8 cellular contexts compared by ENCODE assay signal in genomic region chr19:32694851-32695250, GRCh38. TPM values are rescaled to one million over a fixed set of nuclear protein-coding genes. Genes with fewer than 3 reads are reported as not detected.
DNase-seq lines count a peak whose midpoint lies in the region; ATAC-seq and TF ChIP-seq lines count a peak whose summit lies in the region.
"Not testable (repeated sequence)": the region's sequence is repeated elsewhere in the genome, so short reads cannot be mapped to it uniquely, and the experiment has no call there.

No MANE protein-coding gene starts in this region.

- WGBS in endodermal cell (ENCODE audit: insufficient coverage in 1 of 2, insufficient read length in 1 of 2), 2 experiments: 91 to 100% methylated on average over 1 to 2 of the region's 2 CpGs
- 22 to 38% (median 35%) methylated on average over 2 of the region's 2 CpGs for WGBS in stomach, 5 donors

- not testable (repeated sequence) for BruUV-seq in PC-9 (replicated peaks; lab: Mats Ljungman, UMichigan)

- H3K4me3 ChIP-seq in BLaER1 treated with 17β-estradiol and CSF1 and Interleukin-3, amounts not matched to agents 10 nM and 100 nM: peak overlapping the region in 3 of 10 experiments; percentile 12 to 86 (median 71); a peak in 5 of 20 replicates
- H3K4me3 ChIP-seq in HFF-Myc (replicated peaks; ENCODE audit: low read depth, low read length): 0 out of 2 replicates have a peak overlapping the region, but pooled peaks have one; percentile 11
- H3K4me3 ChIP-seq in PC-9: peak overlapping the region; percentile 85; the same call in 1 of the 2 replicates
- not testable (repeated sequence) for H3K4me3 ChIP-seq in endodermal cell (ENCODE audit: low read length)
- peak overlapping the region in 3 of 4 donors; percentile 60 to 83 (median 64) for H3K4me3 ChIP-seq in stomach

- H3F3A ChIP-seq in PC-9 (ENCODE audit: insufficient read depth, low read depth): peaks cover 17% of the 10 kb centered on the region; the same call in 1 of the 2 replicates

- H3K36me3 ChIP-seq in BLaER1 treated with 17β-estradiol and CSF1 and Interleukin-3, amounts not matched to agents 10 nM and 100 nM: peaks cover 25 to 69% (median 67%) of the 10 kb centered on the region in 11 experiments
- H3K36me3 ChIP-seq in PC-9 (ENCODE audit: low read depth) (peaks cover 14% of the 10 kb centered on the region), stomach (peaks cover 11 to 29% (median 21%) of the 10 kb centered on the region in 4 donors)
- not testable (repeated sequence) for H3K36me3 ChIP-seq in endodermal cell (ENCODE audit: control insufficient read depth, insufficient read depth, low read length)

- TF ChIP-seq POLR2A in stomach (IDR thresholded peaks at IDR 0.05): not testable (repeated sequence)

- H3K79me2 ChIP-seq in PC-9 (ENCODE audit: low read depth): peaks cover 73% of the 10 kb centered on the region

- CTCF ChIA-PET in PC-9 (lab: Charles Lee): not testable (repeated sequence)

- H3K4me3 Mint-ChIP-seq in activated CD4-positive, alpha-beta T cell treated with anti-CD3 and anti-CD28 coated beads, Interleukin-2, amount 10 ng/mL, durations not matched to agents 24 days and 14 days: peak overlapping the region; percentile 94
- peak overlapping the region; percentile 99 for H3K4me3 Mint-ChIP-seq in activated naive CD8-positive, alpha-beta T cell
- peak overlapping the region; percentile 35 for H3K4me3 Mint-ChIP-seq in endodermal cell
- H3K4me3 Mint-ChIP-seq in natural killer cell treated with Interleukin-12 subunit alpha and Interleukin-12 subunit beta and Interleukin-15 and Interleukin-18, amount 100 ng/mL, for 72 hours: peak overlapping the region; percentile 89

- H3K9me3 Mint-ChIP-seq in activated CD4-positive, alpha-beta T cell treated with anti-CD3 and anti-CD28 coated beads, Interleukin-2, amount 10 ng/mL, durations not matched to agents 24 days and 14 days; activated naive CD8-positive, alpha-beta T cell (ENCODE audit: low read depth); natural killer cell treated with Interleukin-12 subunit alpha and Interleukin-12 subunit beta and Interleukin-15 and Interleukin-18, amount 100 ng/mL, for 72 hours: not testable (repeated sequence)
- peaks cover 23% of the 10 kb centered on the region for H3K9me3 Mint-ChIP-seq in endodermal cell

- DNase-seq in HFF-Myc (ENCODE audit: extremely low read depth, low read depth); PC-9; activated CD4-positive, alpha-beta T cell treated with anti-CD3 and anti-CD28 coated beads, Interleukin-2, amount 10 ng/mL, durations not matched to agents 24 days and 14 days; endodermal cell; natural killer cell treated with Interleukin-12 subunit alpha and Interleukin-12 subunit beta and Interleukin-15 and Interleukin-18, amount 100 ng/mL, for 72 hours (ENCODE audit: low spot score); stomach: not testable (repeated sequence)

- H3K27me3 ChIP-seq in BLaER1 treated with 17β-estradiol and CSF1 and Interleukin-3, amounts not matched to agents 10 nM and 100 nM; PC-9 (ENCODE audit: insufficient read depth, low read depth); endodermal cell (ENCODE audit: control insufficient read depth, insufficient read depth, low read length, poor library complexity, severe bottlenecking); stomach: not testable (repeated sequence)

- TF ChIP-seq CTCF in HFF-Myc (IDR thresholded peaks at IDR 0.05; ENCODE audit: low read depth, low read length, missing control alignments); PC-9 (conservative IDR thresholded peaks at IDR 0.05); endodermal cell (conservative IDR thresholded peaks at IDR 0.05); stomach (IDR thresholded peaks at IDR 0.05): not testable (repeated sequence)

- peaks cover 16 to 69% (median 67%) of the 10 kb centered on the region in 11 experiments for H3K9me3 ChIP-seq in BLaER1 treated with 17β-estradiol and CSF1 and Interleukin-3, amounts not matched to agents 10 nM and 100 nM (replicated peaks in 1 of 11)
- not testable (repeated sequence) for H3K9me3 ChIP-seq in PC-9 (ENCODE audit: insufficient read depth, low read depth); stomach
- H3K9me3 ChIP-seq in endodermal cell (ENCODE audit: control insufficient read depth, low read length): peaks cover 16% of the 10 kb centered on the region

- peak overlapping the region; percentile 88 to 98 (median 93); a peak in 17 of 22 replicates for H3K4me2 ChIP-seq in BLaER1 treated with 17β-estradiol and CSF1 and Interleukin-3, amounts not matched to agents 10 nM and 100 nM
- H3K4me2 ChIP-seq in PC-9: peak overlapping the region; percentile 88

- POLR2A ChIA-PET in PC-9 (lab: Charles Lee; ENCODE audit: unreplicated experiment): not testable (repeated sequence)

- H3K4me1 ChIP-seq in BLaER1 treated with 17β-estradiol and CSF1 and Interleukin-3, amounts not matched to agents 10 nM and 100 nM: peaks cover 40 to 76% (median 45%) of the 10 kb centered on the region in 10 experiments
- peaks cover 35% of the 10 kb centered on the region for H3K4me1 ChIP-seq in PC-9 (replicated peaks; ENCODE audit: insufficient read depth)
- H3K4me1 ChIP-seq in endodermal cell (ENCODE audit: control insufficient read depth, insufficient read depth, low read length): not testable (repeated sequence)
- peaks cover 52 to 84% (median 69%) of the 10 kb centered on the region in 4 donors for H3K4me1 ChIP-seq in stomach

- H3K9ac ChIP-seq in BLaER1 treated with 17β-estradiol and CSF1 and Interleukin-3, amounts not matched to agents 10 nM and 100 nM: peak overlapping the region in 1 of 11 experiments; percentile 49; a peak in 1 of 22 replicates
- H3K9ac ChIP-seq in endodermal cell (ENCODE audit: extremely low read depth, low read length, poor library complexity, severe bottlenecking): not testable (repeated sequence)

- intact Hi-C loops in PC-9 (cut with micrococcal nuclease; ENCODE audit: unreplicated experiment): loop anchor here (5.0 to 10.0 kb wide), 2 partner anchors 277 to 480 kb away; partner anchors contain the start of genes CEP89 and FAAP24
- intact Hi-C loops in activated CD4-positive, alpha-beta T cell treated with anti-CD3 and anti-CD28 coated beads, Interleukin-2, amount 10 ng/mL, durations not matched to agents 24 days and 14 days (cut with micrococcal nuclease): loop anchor here (5.0 kb wide), 1 partner anchor 277 kb away; the partner anchor contains the start of genes CEP89 and FAAP24
- intact Hi-C loops in stomach (cut with DNase I; ENCODE audit: low total_unique reads): not testable (repeated sequence)

- H4K20me1 ChIP-seq in BLaER1 treated with 17β-estradiol and CSF1 and Interleukin-3, amounts not matched to agents 10 nM and 100 nM: peaks cover 0 to 54% (median 26%) of the 10 kb centered on the region in 11 experiments; a peak in 14 of 22 replicates
- peaks cover 21% of the 10 kb centered on the region for H4K20me1 ChIP-seq in PC-9 (ENCODE audit: insufficient read depth)

- not testable (repeated sequence) for H2AFZ ChIP-seq in PC-9

- TF ChIP-seq EP300 in stomach (IDR thresholded peaks at IDR 0.05): not testable (repeated sequence)

- ATAC-seq in natural killer cell treated with Interleukin-12 subunit alpha and Interleukin-12 subunit beta and Interleukin-15 and Interleukin-18, amount 100 ng/mL, for 72 hours: not testable (repeated sequence)

- not testable (repeated sequence) for H3K27me3 Mint-ChIP-seq in activated CD4-positive, alpha-beta T cell treated with anti-CD3 and anti-CD28 coated beads, Interleukin-2, amount 10 ng/mL, durations not matched to agents 24 days and 14 days; activated naive CD8-positive, alpha-beta T cell; natural killer cell treated with Interleukin-12 subunit alpha and Interleukin-12 subunit beta and Interleukin-15 and Interleukin-18, amount 100 ng/mL, for 72 hours
- H3K27me3 Mint-ChIP-seq in endodermal cell (ENCODE audit: insufficient read depth): peaks cover 21% of the 10 kb centered on the region

- H3K4me1 Mint-ChIP-seq in activated CD4-positive, alpha-beta T cell treated with anti-CD3 and anti-CD28 coated beads, Interleukin-2, amount 10 ng/mL, durations not matched to agents 24 days and 14 days: peaks cover 45% of the 10 kb centered on the region
- H3K4me1 Mint-ChIP-seq in activated naive CD8-positive, alpha-beta T cell (ENCODE audit: low read depth): peaks cover 72% of the 10 kb centered on the region
- peaks cover 37% of the 10 kb centered on the region for H3K4me1 Mint-ChIP-seq in endodermal cell
- peaks cover 66 to 72% of the 10 kb centered on the region in 2 donors for H3K4me1 Mint-ChIP-seq in natural killer cell treated with Interleukin-12 subunit alpha and Interleukin-12 subunit beta and Interleukin-15 and Interleukin-18, amount 100 ng/mL, for 72 hours (ENCODE audit: low read depth in 2 of 2)

- peak overlapping the region in 1 of 11 experiments; percentile 20; a peak in 1 of 22 replicates for H3K27ac ChIP-seq in BLaER1 treated with 17β-estradiol and CSF1 and Interleukin-3, amounts not matched to agents 10 nM and 100 nM
- not testable (repeated sequence) for H3K27ac ChIP-seq in PC-9; endodermal cell (ENCODE audit: low read depth, low read length)
- H3K27ac ChIP-seq in stomach: peak overlapping the region in 4 of 5 donors; percentile 29 to 95 (median 60)

- not testable (repeated sequence) for H3K27ac Mint-ChIP-seq in activated CD4-positive, alpha-beta T cell treated with anti-CD3 and anti-CD28 coated beads, Interleukin-2, amount 10 ng/mL, durations not matched to agents 24 days and 14 days; activated naive CD8-positive, alpha-beta T cell; endodermal cell
- peak overlapping the region; percentile 83 to 96 for H3K27ac Mint-ChIP-seq in natural killer cell treated with Interleukin-12 subunit alpha and Interleukin-12 subunit beta and Interleukin-15 and Interleukin-18, amount 100 ng/mL, for 72 hours

- peaks cover 70% of the 10 kb centered on the region for H3K36me3 Mint-ChIP-seq in activated CD4-positive, alpha-beta T cell treated with anti-CD3 and anti-CD28 coated beads, Interleukin-2, amount 10 ng/mL, durations not matched to agents 24 days and 14 days (ENCODE audit: low read depth)
- H3K36me3 Mint-ChIP-seq in activated naive CD8-positive, alpha-beta T cell: peaks cover 31% of the 10 kb centered on the region
- H3K36me3 Mint-ChIP-seq in endodermal cell (ENCODE audit: low read depth): peaks cover 39% of the 10 kb centered on the region
- peaks cover 34% of the 10 kb centered on the region for H3K36me3 Mint-ChIP-seq in natural killer cell treated with Interleukin-12 subunit alpha and Interleukin-12 subunit beta and Interleukin-15 and Interleukin-18, amount 100 ng/mL, for 72 hours

- H3K9me2 ChIP-seq in PC-9 (ENCODE audit: insufficient read depth): not testable (repeated sequence)

RNA-seq across cellular contexts. Expression of gene NUDT19, which starts 3.2 kb away (rescaled TPM):
- total RNA-seq in PC-9 (2021) (21.3 and 26.7 TPM in 2 replicates), endodermal cell (1 to 10 TPM; 5.8 to 6.8 TPM), stomach (10 to 100 TPM in 2 of 5 donors, 1 to 10 TPM in 2, not detected in 1; 2.0 to 19.2 (median 9.3) TPM)
- 25.3 and 25.9 TPM in 2 replicates for total RNA-seq in activated CD4-positive, alpha-beta T cell treated with anti-CD3 and anti-CD28 coated beads, Interleukin-2, amount 10 ng/mL, durations not matched to agents 24 days and 14 days
- polyA plus RNA-seq in endodermal cell (2013, experiment 1 of 2): 4.3 TPM
- polyA plus RNA-seq in endodermal cell (2013, experiment 2 of 2): 5.0 TPM
- total RNA-seq in natural killer cell treated with Interleukin-12 subunit alpha and Interleukin-12 subunit beta and Interleukin-15 and Interleukin-18, amount 100 ng/mL, for 72 hours: 10 to 100 TPM; 19.6 to 21.7 TPM
- polyA plus RNA-seq in stomach: 1 to 10 TPM; 6.9 to 8.8 (median 7.8) TPM

RNA-seq across cellular contexts. Expression of gene RGS9BP, which starts 19.2 kb away (rescaled TPM):
- total RNA-seq in PC-9 (2021): 0.85 and 1.1 TPM in 2 replicates
- 0.14 and 0.21 TPM in 2 replicates for total RNA-seq in activated CD4-positive, alpha-beta T cell treated with anti-CD3 and anti-CD28 coated beads, Interleukin-2, amount 10 ng/mL, durations not matched to agents 24 days and 14 days
- not detected for total RNA-seq in endodermal cell
- polyA plus RNA-seq in endodermal cell (2013, experiment 1 of 2): 0.11 TPM
- polyA plus RNA-seq in endodermal cell (2013, experiment 2 of 2): 0.08 TPM
- total RNA-seq in natural killer cell treated with Interleukin-12 subunit alpha and Interleukin-12 subunit beta and Interleukin-15 and Interleukin-18, amount 100 ng/mL, for 72 hours: under 1 TPM in 1 of 2 donors, not detected in 1; 0.20 TPM
- 1 to 10 TPM in 1 of 5 donors, under 1 TPM in 1, not detected in 3; 0.73 to 1.2 TPM for total RNA-seq in stomach
- polyA plus RNA-seq in stomach: under 1 TPM; 0.15 to 0.19 (median 0.18) TPM

RNA-seq across cellular contexts. Expression of gene ANKRD27, which starts 19.9 kb away (rescaled TPM):
- total RNA-seq in PC-9 (2021) (55.5 and 59.6 TPM in 2 replicates), endodermal cell (10 to 100 TPM; 35.1 to 35.9 TPM), stomach (10 to 100 TPM; 19.8 to 61.7 (median 33.3) TPM)
- total RNA-seq in activated CD4-positive, alpha-beta T cell treated with anti-CD3 and anti-CD28 coated beads, Interleukin-2, amount 10 ng/mL, durations not matched to agents 24 days and 14 days: 34.2 and 35.1 TPM in 2 replicates
- 22.0 TPM for polyA plus RNA-seq in endodermal cell (2013, experiment 1 of 2)
- 20.3 TPM for polyA plus RNA-seq in endodermal cell (2013, experiment 2 of 2)
- 10 to 100 TPM; 47.3 to 55.6 TPM for total RNA-seq in natural killer cell treated with Interleukin-12 subunit alpha and Interleukin-12 subunit beta and Interleukin-15 and Interleukin-18, amount 100 ng/mL, for 72 hours
- polyA plus RNA-seq in stomach: 10 to 100 TPM in 2 of 3 donors, 1 to 10 TPM in 1; 8.8 to 14.1 (median 10.5) TPM

RNA-seq across cellular contexts. Expression of gene TDRD12, which starts 24.7 kb away (rescaled TPM):
- total RNA-seq in PC-9 (2021) (0.25 and 0.33 TPM in 2 replicates), endodermal cell (under 1 TPM; 0.20 to 0.84 TPM), stomach (under 1 TPM in 1 of 5 donors, not detected in 4; 0.73 TPM)
- 0.05 and 0.12 TPM in 2 replicates for total RNA-seq in activated CD4-positive, alpha-beta T cell treated with anti-CD3 and anti-CD28 coated beads, Interleukin-2, amount 10 ng/mL, durations not matched to agents 24 days and 14 days
- polyA plus RNA-seq in endodermal cell (2013, experiment 1 of 2): 0.18 TPM
- 0.79 TPM for polyA plus RNA-seq in endodermal cell (2013, experiment 2 of 2)
- total RNA-seq in natural killer cell treated with Interleukin-12 subunit alpha and Interleukin-12 subunit beta and Interleukin-15 and Interleukin-18, amount 100 ng/mL, for 72 hours: under 1 TPM in 1 of 2 donors, not detected in 1; 0.29 TPM
- polyA plus RNA-seq in stomach: under 1 TPM in 1 of 3 donors, not detected in 2; 0.03 TPM

Comparison
In these comparisons a context has a peak if more than half of its experiments do, and no peak if none do; other contexts are left out.
1. H3K4me3 Mint-ChIP-seq: peak in every context shown above with its lines; median percentile 99 in activated naive CD8-positive, alpha-beta T cell; 94 in activated CD4-positive, alpha-beta T cell treated with anti-CD3 and anti-CD28 coated beads, Interleukin-2, amount 10 ng/mL, durations not matched to agents 24 days and 14 days; 89 in natural killer cell treated with Interleukin-12 subunit alpha and Interleukin-12 subunit beta and Interleukin-15 and Interleukin-18, amount 100 ng/mL, for 72 hours; 35 in endodermal cell.